Comparison of ENCODE assay signal across 1 cellular context in the genomic region with DNA sequence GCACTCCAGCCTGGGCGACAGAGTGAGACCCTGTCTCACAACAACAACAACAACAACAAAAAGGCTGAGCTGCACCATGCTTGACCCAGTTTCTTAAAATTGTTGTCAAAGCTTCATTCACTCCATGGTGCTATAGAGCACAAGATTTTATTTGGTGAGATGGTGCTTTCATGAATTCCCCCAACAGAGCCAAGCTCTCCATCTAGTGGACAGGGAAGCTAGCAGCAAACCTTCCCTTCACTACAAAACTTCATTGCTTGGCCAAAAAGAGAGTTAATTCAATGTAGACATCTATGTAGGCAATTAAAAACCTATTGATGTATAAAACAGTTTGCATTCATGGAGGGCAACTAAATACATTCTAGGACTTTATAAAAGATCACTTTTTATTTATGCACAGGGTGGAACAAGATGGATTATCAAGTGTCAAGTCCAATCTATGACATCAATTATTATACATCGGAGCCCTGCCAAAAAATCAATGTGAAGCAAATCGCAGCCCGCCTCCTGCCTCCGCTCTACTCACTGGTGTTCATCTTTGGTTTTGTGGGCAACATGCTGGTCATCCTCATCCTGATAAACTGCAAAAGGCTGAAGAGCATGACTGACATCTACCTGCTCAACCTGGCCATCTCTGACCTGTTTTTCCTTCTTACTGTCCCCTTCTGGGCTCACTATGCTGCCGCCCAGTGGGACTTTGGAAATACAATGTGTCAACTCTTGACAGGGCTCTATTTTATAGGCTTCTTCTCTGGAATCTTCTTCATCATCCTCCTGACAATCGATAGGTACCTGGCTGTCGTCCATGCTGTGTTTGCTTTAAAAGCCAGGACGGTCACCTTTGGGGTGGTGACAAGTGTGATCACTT.
TF ChIP-seq lines count a peak whose summit lies in the region.

No MANE protein-coding gene starts in this region.

TF ChIP-seq in liver, 16 proteins besides CTCF, POLR2A, EP300 and RAD21 (continued from another document):
- TF ChIP-seq, protein P1, sequence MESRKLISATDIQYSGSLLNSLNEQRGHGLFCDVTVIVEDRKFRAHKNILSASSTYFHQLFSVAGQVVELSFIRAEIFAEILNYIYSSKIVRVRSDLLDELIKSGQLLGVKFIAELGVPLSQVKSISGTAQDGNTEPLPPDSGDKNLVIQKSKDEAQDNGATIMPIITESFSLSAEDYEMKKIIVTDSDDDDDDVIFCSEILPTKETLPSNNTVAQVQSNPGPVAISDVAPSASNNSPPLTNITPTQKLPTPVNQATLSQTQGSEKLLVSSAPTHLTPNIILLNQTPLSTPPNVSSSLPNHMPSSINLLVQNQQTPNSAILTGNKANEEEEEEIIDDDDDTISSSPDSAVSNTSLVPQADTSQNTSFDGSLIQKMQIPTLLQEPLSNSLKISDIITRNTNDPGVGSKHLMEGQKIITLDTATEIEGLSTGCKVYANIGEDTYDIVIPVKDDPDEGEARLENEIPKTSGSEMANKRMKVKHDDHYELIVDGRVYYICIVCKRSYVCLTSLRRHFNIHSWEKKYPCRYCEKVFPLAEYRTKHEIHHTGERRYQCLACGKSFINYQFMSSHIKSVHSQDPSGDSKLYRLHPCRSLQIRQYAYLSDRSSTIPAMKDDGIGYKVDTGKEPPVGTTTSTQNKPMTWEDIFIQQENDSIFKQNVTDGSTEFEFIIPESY (IDR thresholded peaks at IDR 0.05): no peak
- TF ChIP-seq REST (IDR thresholded peaks at IDR 0.05) (no peak), NR2F2 (IDR thresholded peaks at IDR 0.05) (no peak), JUND (IDR thresholded peaks at IDR 0.05) (no peak), ATF3 (IDR thresholded peaks at IDR 0.05) (no peak), HNF4G (IDR thresholded peaks at IDR 0.05) (no peak)
